In the genomic region with DNA sequence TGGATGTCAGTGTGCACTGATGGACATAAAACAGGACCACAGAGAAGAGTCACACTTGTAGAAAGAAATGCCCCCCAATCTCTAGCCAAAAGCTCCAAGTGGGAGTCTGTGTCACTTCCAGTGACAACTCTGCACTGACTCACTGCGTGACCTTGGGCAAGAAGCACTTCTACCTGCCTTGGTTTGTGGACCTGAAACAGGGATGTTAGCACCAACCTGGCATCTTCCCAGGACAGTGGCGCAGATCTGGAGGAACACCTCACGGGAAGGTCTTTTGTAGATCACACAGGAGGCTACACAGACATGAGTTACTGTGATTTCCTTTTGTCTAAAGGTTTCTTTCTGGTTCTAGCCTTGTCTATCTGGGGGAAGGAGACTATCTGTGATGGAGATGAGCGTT, we compare ENCODE assay signal across 2 cellular contexts.
TF ChIP-seq lines count a peak whose summit lies in the region.

No MANE protein-coding gene starts in this region.

TF ChIP-seq in A549, 52 proteins besides CTCF, POLR2A, EP300 and RAD21:
- TF ChIP-seq, protein P1, sequence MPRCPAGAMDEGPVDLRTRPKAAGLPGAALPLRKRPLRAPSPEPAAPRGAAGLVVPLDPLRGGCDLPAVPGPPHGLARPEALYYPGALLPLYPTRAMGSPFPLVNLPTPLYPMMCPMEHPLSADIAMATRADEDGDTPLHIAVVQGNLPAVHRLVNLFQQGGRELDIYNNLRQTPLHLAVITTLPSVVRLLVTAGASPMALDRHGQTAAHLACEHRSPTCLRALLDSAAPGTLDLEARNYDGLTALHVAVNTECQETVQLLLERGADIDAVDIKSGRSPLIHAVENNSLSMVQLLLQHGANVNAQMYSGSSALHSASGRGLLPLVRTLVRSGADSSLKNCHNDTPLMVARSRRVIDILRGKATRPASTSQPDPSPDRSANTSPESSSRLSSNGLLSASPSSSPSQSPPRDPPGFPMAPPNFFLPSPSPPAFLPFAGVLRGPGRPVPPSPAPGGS (IDR thresholded peaks at IDR 0.05) = no peak
- TF ChIP-seq, protein P2, sequence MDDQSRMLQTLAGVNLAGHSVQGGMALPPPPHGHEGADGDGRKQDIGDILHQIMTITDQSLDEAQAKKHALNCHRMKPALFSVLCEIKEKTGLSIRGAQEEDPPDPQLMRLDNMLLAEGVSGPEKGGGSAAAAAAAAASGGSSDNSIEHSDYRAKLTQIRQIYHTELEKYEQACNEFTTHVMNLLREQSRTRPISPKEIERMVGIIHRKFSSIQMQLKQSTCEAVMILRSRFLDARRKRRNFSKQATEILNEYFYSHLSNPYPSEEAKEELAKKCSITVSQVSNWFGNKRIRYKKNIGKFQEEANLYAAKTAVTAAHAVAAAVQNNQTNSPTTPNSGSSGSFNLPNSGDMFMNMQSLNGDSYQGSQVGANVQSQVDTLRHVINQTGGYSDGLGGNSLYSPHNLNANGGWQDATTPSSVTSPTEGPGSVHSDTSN (IDR thresholded peaks at IDR 0.05) = no peak
- TF ChIP-seq GATA3 (IDR thresholded peaks at IDR 0.05; ENCODE audit: borderline replicate concordance) (no peak), HOXA7 (CRISPR knock-in tag; IDR thresholded peaks at IDR 0.05) (no peak), NR3C1 (IDR thresholded peaks at IDR 0.05) (no peak), MYC (IDR thresholded peaks at IDR 0.05; ENCODE audit: borderline replicate concordance, low read length) (no peak), KDM1A (IDR thresholded peaks at IDR 0.05; ENCODE audit: low read depth) (no peak), TP53 (CRISPR knock-in tag; IDR thresholded peaks at IDR 0.05) (no peak), SREBF2 (IDR thresholded peaks at IDR 0.05) (no peak), NPAS2 (CRISPR knock-in tag; IDR thresholded peaks at IDR 0.05; ENCODE audit: borderline replicate concordance) (no peak), ZC3H11A (IDR thresholded peaks at IDR 0.05) (no peak), RNF2 (IDR thresholded peaks at IDR 0.05; ENCODE audit: borderline replicate concordance, low read depth) (no peak)
- TF ChIP-seq, protein P3, sequence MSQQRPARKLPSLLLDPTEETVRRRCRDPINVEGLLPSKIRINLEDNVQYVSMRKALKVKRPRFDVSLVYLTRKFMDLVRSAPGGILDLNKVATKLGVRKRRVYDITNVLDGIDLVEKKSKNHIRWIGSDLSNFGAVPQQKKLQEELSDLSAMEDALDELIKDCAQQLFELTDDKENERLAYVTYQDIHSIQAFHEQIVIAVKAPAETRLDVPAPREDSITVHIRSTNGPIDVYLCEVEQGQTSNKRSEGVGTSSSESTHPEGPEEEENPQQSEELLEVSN (IDR thresholded peaks at IDR 0.05; ENCODE audit: borderline replicate concordance, low read depth) = no peak
- TF ChIP-seq, protein P4, sequence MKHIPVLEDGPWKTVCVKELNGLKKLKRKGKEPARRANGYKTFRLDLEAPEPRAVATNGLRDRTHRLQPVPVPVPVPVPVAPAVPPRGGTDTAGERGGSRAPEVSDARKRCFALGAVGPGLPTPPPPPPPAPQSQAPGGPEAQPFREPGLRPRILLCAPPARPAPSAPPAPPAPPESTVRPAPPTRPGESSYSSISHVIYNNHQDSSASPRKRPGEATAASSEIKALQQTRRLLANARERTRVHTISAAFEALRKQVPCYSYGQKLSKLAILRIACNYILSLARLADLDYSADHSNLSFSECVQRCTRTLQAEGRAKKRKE (CRISPR knock-in tag; IDR thresholded peaks at IDR 0.05; ENCODE audit: low read depth) = no peak

TF ChIP-seq in H1, 55 proteins besides CTCF, POLR2A, EP300 and RAD21 (continued from another document):
- TF ChIP-seq, protein P3 (IDR thresholded peaks at IDR 0.05) = no peak
- TF ChIP-seq CTBP2 (IDR thresholded peaks at IDR 0.05; ENCODE audit: borderline replicate concordance, insufficient read depth, insufficient read length, low read length) (no peak), BRCA1 (IDR thresholded peaks at IDR 0.05; ENCODE audit: low read depth, low read length) (no peak), CREB1 (IDR thresholded peaks at IDR 0.05) (no peak), HDAC2 (IDR thresholded peaks at IDR 0.05; ENCODE audit: borderline replicate concordance in 1 of 2, low read depth in 2 of 2, low read length in 2 of 2) (no peak), SP2 (IDR thresholded peaks at IDR 0.05; ENCODE audit: low read length) (no peak), TCF12 (IDR thresholded peaks at IDR 0.05; ENCODE audit: low read depth, low read length) (no peak), TBP (IDR thresholded peaks at IDR 0.05; ENCODE audit: low read depth, low read length) (no peak), GABPA (IDR thresholded peaks at IDR 0.05; ENCODE audit: borderline replicate concordance, insufficient read depth, low read length) (no peak), RXRA (IDR thresholded peaks at IDR 0.05; ENCODE audit: insufficient read depth, low read depth, low read length) (no peak)
- TF ChIP-seq, protein P5, sequence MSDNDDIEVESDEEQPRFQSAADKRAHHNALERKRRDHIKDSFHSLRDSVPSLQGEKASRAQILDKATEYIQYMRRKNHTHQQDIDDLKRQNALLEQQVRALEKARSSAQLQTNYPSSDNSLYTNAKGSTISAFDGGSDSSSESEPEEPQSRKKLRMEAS (IDR thresholded peaks at IDR 0.05) = no peak
